9 cellular contexts compared by ENCODE assay signal in genomic region chr12:1083888-1084262, GRCh38.
DNase-seq lines count a peak whose midpoint lies in the region; ATAC-seq, FAIRE-seq and TF ChIP-seq lines count a peak whose summit lies in the region.
"Had no signal": no experiment of that assay in that cellular context is flagged by ENCODE, and none has a peak within 500 bp of the region (broad histone marks: within the 10 kb centered on the region; RNA-seq: fewer than 3 reads in every experiment).

No MANE protein-coding gene starts in this region.

- peak overlapping the region; percentile 68 for H3K4me2 ChIP-seq in parathyroid adenoma (ENCODE audit: low read length)

- H3K9ac ChIP-seq in parathyroid adenoma: no peak overlapping the region

- peaks cover 2% of the 10 kb centered on the region for H3K36me3 Mint-ChIP-seq in chondrocyte (ENCODE audit: low read depth)

- no peaks in the 10 kb centered on the region for H3K36me3 ChIP-seq in parathyroid adenoma (ENCODE audit: control insufficient read depth, insufficient read depth, low read length)
- H3K36me3 ChIP-seq: neutrophil had no signal

- no peaks in the 10 kb centered on the region for H3K27me3 ChIP-seq in parathyroid adenoma (ENCODE audit: control insufficient read depth, insufficient read depth, low read length)
- H3K27me3 ChIP-seq: neutrophil had no signal

- H3K27ac Mint-ChIP-seq in chondrocyte (ENCODE audit: unreplicated experiment): peak overlapping the region; percentile 87

- no peaks in the 10 kb centered on the region for H3K9me3 Mint-ChIP-seq in chondrocyte (ENCODE audit: low read depth)

- no peak for ATAC-seq in GM21423 (IDR thresholded peaks at IDR 0.05; ENCODE audit: unreplicated experiment)
- no peak for ATAC-seq in GM19467 (IDR thresholded peaks at IDR 0.05; ENCODE audit: unreplicated experiment)
- no peak for ATAC-seq in HG03378 (IDR thresholded peaks at IDR 0.05; ENCODE audit: unreplicated experiment)

- H3K27me3 Mint-ChIP-seq in chondrocyte (ENCODE audit: low read depth): no peaks in the 10 kb centered on the region

- H3K79me2 ChIP-seq in parathyroid adenoma: no peaks in the 10 kb centered on the region

- no peak overlapping the region for H3K4me3 Mint-ChIP-seq in chondrocyte (ENCODE audit: unreplicated experiment)

- peak overlapping the region; percentile 96 for H3K27ac ChIP-seq in parathyroid adenoma
- H3K27ac ChIP-seq: neutrophil had no signal

- DNase-seq in DMS153 treated with DMSO at 0.1 percent for 48 hours (lab: John Stamatoyannopoulos, UW; ENCODE audit: unreplicated experiment): peak; percentile 34
- DNase-seq in NCI-H2107 (lab: John Stamatoyannopoulos, UW): peak; percentile 24
- DNase-seq in chondrocyte (ENCODE audit: low spot score): no peak
- DNase-seq in HTR-8/SVneo (ENCODE audit: insufficient read length, low spot score): no peak

- H3K4me1 Mint-ChIP-seq in chondrocyte (ENCODE audit: low read depth): peaks cover 17% of the 10 kb centered on the region

- peak overlapping the region; percentile 61 for H3K4me3 ChIP-seq in parathyroid adenoma (ENCODE audit: low read depth, low read length)

- no peak for FAIRE-seq in HTR-8/SVneo (lab: Jason Lieb, UNC)

- peaks cover 9% of the 10 kb centered on the region for H3K4me1 ChIP-seq in parathyroid adenoma

- peak overlapping the region; percentile 77 for H2AFZ ChIP-seq in parathyroid adenoma

- H3K9me3 ChIP-seq in parathyroid adenoma (ENCODE audit: control insufficient read depth, low read length): no peaks in the 10 kb centered on the region
- H3K9me3 ChIP-seq: neutrophil had no signal

- TF ChIP-seq CTCF in chondrocyte (IDR thresholded peaks at IDR 0.05): no peak
- TF ChIP-seq CTCF in parathyroid adenoma (IDR thresholded peaks at IDR 0.05): no peak

Comparison
In these comparisons a context has a peak if more than half of its experiments do, and no peak if none do; other contexts are left out.
1. DNase-seq: peak in DMS153 treated with DMSO at 0.1 percent for 48 hours (single experiment) and NCI-H2107 (single experiment); none in chondrocyte (single experiment) and HTR-8/SVneo (single experiment).